Comparison of ENCODE assay signal across 14 cellular contexts in the genomic region with DNA sequence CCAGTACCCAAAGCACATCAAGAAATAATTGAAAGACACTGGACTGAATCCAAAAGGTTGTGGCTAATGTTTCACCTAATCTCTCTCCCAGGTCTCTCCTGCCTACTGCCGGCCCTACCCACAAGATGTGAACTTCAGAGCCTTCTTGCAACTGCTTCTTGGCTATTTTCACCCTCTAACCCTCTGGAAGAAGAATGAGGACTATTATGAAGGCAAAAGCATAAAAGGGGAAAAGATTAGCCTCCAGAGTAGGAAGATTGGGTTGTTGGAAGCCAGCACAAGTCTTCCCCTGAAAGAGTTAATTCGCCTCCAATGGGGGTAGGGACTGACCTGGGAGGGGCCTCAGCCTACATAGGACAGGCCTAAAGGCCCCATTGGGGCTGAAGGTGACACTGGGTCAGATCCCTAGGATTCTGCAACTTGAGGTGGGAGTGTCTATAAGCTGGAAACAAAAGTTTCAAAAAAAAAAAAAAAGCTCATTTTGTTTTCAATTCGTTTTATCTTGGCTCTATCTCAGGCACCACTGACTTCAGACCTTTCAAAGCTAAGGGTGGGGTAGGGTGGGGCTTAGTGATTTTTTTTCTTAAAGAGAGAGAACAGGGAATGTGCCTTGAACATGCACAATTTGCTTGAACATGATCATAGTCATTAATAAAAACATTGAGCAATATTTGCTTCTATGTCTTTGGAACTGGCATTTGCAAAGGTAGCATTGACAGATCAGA.
DNase-seq lines count a peak whose midpoint lies in the region; ATAC-seq and TF ChIP-seq lines count a peak whose summit lies in the region.
"Had no signal": no experiment of that assay in that cellular context is flagged by ENCODE, and none has a peak within 500 bp of the region (broad histone marks: within the 10 kb centered on the region; RNA-seq: fewer than 3 reads in every experiment).

No MANE protein-coding gene starts in this region.

- POLR2A ChIA-PET in Caco-2 (lab: Charles Lee): no interaction called here

- peaks cover 11% of the 10 kb centered on the region for H3K9me3 Mint-ChIP-seq in Caco-2 (ENCODE audit: unreplicated experiment)
- H3K9me3 Mint-ChIP-seq in nephron progenitor cell: peaks cover 26% of the 10 kb centered on the region
- H3K9me3 Mint-ChIP-seq in immature natural killer cell: peaks cover 0 to 5% (median 0%) of the 10 kb centered on the region in 6 donors

- no peaks in the 10 kb centered on the region; the same call in 1 of the 2 replicates for H3K9me3 ChIP-seq in Caco-2
- H3K9me3 ChIP-seq in T-helper 17 cell (ENCODE audit: control insufficient read depth, low read length, poor library complexity, severe bottlenecking): no peaks in the 10 kb centered on the region
- H3K9me3 ChIP-seq in gastroesophageal sphincter: no peaks in the 10 kb centered on the region

- peaks cover 17% of the 10 kb centered on the region for H3K4me1 ChIP-seq in Caco-2
- H3K4me1 ChIP-seq in gastroesophageal sphincter: peaks cover 0 to 59% (median 18%) of the 10 kb centered on the region in 3 donors

- H3K27me3 ChIP-seq in Caco-2 (replicated peaks; ENCODE audit: control insufficient read depth, insufficient read depth, low read length): no peaks in the 10 kb centered on the region
- no peaks in the 10 kb centered on the region for H3K27me3 ChIP-seq in gastroesophageal sphincter

- intact Hi-C loops in Caco-2 (cut with micrococcal nuclease; ENCODE audit: unreplicated experiment): loop anchor here (1.0 kb wide), 1 partner anchor 236 kb away; no protein-coding TSS in a partner anchor

- H3K27ac Mint-ChIP-seq in Caco-2 (ENCODE audit: unreplicated experiment) (peak overlapping the region; percentile 32), T-helper 17 cell (peak overlapping the region; percentile 69), nephron progenitor cell (peak overlapping the region; percentile 90), immature natural killer cell (no peak overlapping the region)

- H3K4me3 ChIP-seq in Caco-2 (ENCODE audit: low read depth, low read length) (no peak overlapping the region), gastroesophageal sphincter (no peak overlapping the region)

- CTCF ChIA-PET in Caco-2 (lab: Charles Lee): interaction anchor here (0.5 to 1.3 kb wide), 5 partner anchors 65 to 1000 kb away, joined by 3 to 8 read pairs (median 4); no protein-coding TSS in a partner anchor

- H3K36me3 ChIP-seq in Caco-2 (ENCODE audit: control insufficient read depth, insufficient read depth, low read length) (no peaks in the 10 kb centered on the region), gastroesophageal sphincter (no peaks in the 10 kb centered on the region)

- peak overlapping the region; percentile 23 for H3K4me3 Mint-ChIP-seq in Caco-2 (ENCODE audit: unreplicated experiment)
- H3K4me3 Mint-ChIP-seq in T-helper 17 cell: no peak overlapping the region
- peak overlapping the region; percentile 65 for H3K4me3 Mint-ChIP-seq in nephron progenitor cell
- H3K4me3 Mint-ChIP-seq in immature natural killer cell: no peak overlapping the region
- H3K4me3 Mint-ChIP-seq: natural killer cell treated with Interleukin-12 subunit alpha and Interleukin-12 subunit beta and Interleukin-15 and Interleukin-18, amount 100 ng/mL, for 72 hours had no signal

- no peaks in the 10 kb centered on the region for H3K36me3 Mint-ChIP-seq in Caco-2 (ENCODE audit: insufficient read depth, unreplicated experiment)
- H3K36me3 Mint-ChIP-seq in T-helper 17 cell (ENCODE audit: low read depth): no peaks in the 10 kb centered on the region
- H3K36me3 Mint-ChIP-seq in nephron progenitor cell (ENCODE audit: low read depth): peaks cover 10% of the 10 kb centered on the region
- H3K36me3 Mint-ChIP-seq in immature natural killer cell: peaks cover 4% of the 10 kb centered on the region in 3 donors

- H3K27ac ChIP-seq in gastroesophageal sphincter: peak overlapping the region; percentile 27 to 60 (median 38)

- BruUV-seq in Caco-2 (replicated peaks; lab: Mats Ljungman, UMichigan): no TSS peak

- 0 to 32% methylated on average over 2 to 3 of the region's 3 CpGs for WGBS in gastroesophageal sphincter (ENCODE audit: low coverage in 1 of 2), 2 donors

- ATAC-seq in T-helper 17 cell: no peak
- peak; percentile 75 for ATAC-seq in gastroesophageal sphincter
- ATAC-seq: natural killer cell treated with Interleukin-12 subunit alpha and Interleukin-12 subunit beta and Interleukin-15 and Interleukin-18, amount 100 ng/mL, for 72 hours had no signal

- TF ChIP-seq CTCF in Caco-2 (IDR thresholded peaks at IDR 0.05; ENCODE audit: insufficient read depth in 1 of 2, low read depth in 1 of 2, low read length in 1 of 2, severe bottlenecking in 1 of 2, unreplicated experiment in 1 of 2) (no peak), gastroesophageal sphincter (IDR thresholded peaks at IDR 0.05) (no peak), nephron progenitor cell (IDR thresholded peaks at IDR 0.05) (no peak)

- H3K4me1 Mint-ChIP-seq in Caco-2 (ENCODE audit: low read depth, unreplicated experiment) (peaks cover 7% of the 10 kb centered on the region), T-helper 17 cell (peaks cover 11% of the 10 kb centered on the region), nephron progenitor cell (peaks cover 71% of the 10 kb centered on the region), immature natural killer cell (no peaks in the 10 kb centered on the region)

- TF ChIP-seq POLR2A in gastroesophageal sphincter (IDR thresholded peaks at IDR 0.05): no peak

- no peak for TF ChIP-seq EP300 in gastroesophageal sphincter (IDR thresholded peaks at IDR 0.05)

- DNase-seq in Caco-2: peak; percentile 44 to 81
- no peak for DNase-seq in T-helper 17 cell
- DNase-seq in nephron progenitor cell: peak; percentile 20
- no peak for DNase-seq in NCI-H2196 treated with DMSO at 0.1 percent for 48 hours (lab: John Stamatoyannopoulos, UW; ENCODE audit: unreplicated experiment)
- no peak for DNase-seq in immature natural killer cell
- DNase-seq in retina: no peak
- DNase-seq in activated CD4-positive, CD25-positive, alpha-beta regulatory T cell treated with anti-CD3 and anti-CD28 coated beads, Interleukin-2, amount 50 U/mL, for 72 hours: no peak
- DNase-seq: amniotic stem cell; effector CD8-positive, alpha-beta T cell; Kasumi-1; NCI-H2029 treated with DMSO at 0.1 percent for 48 hours; T1000 had no signal

- no peaks in the 10 kb centered on the region for H3K27me3 Mint-ChIP-seq in Caco-2 (ENCODE audit: insufficient read depth, unreplicated experiment)
- no peaks in the 10 kb centered on the region for H3K27me3 Mint-ChIP-seq in T-helper 17 cell
- no peaks in the 10 kb centered on the region for H3K27me3 Mint-ChIP-seq in nephron progenitor cell (ENCODE audit: low read depth, poor library complexity)
- peaks cover 0 to 6% (median 2%) of the 10 kb centered on the region in 3 donors for H3K27me3 Mint-ChIP-seq in immature natural killer cell (ENCODE audit: low read depth in 3 of 3)
- H3K27me3 Mint-ChIP-seq: natural killer cell treated with Interleukin-12 subunit alpha and Interleukin-12 subunit beta and Interleukin-15 and Interleukin-18, amount 100 ng/mL, for 72 hours had no signal

Comparison
In these comparisons a context has a peak if more than half of its experiments do, and no peak if none do; other contexts are left out.
1. DNase-seq: peak in Caco-2 (2 of 2) and nephron progenitor cell (single experiment); none in T-helper 17 cell (0 of 3), NCI-H2196 treated with DMSO at 0.1 percent for 48 hours (single experiment), immature natural killer cell (0 of 3), retina (single experiment) and activated CD4-positive, CD25-positive, alpha-beta regulatory T cell treated with anti-CD3 and anti-CD28 coated beads, Interleukin-2, amount 50 U/mL, for 72 hours (single experiment).
2. H3K27ac Mint-ChIP-seq: peak in Caco-2 (single experiment), T-helper 17 cell (single experiment) and nephron progenitor cell (single experiment); none in immature natural killer cell (0 of 6).
3. H3K4me3 Mint-ChIP-seq: peak in Caco-2 (single experiment) and nephron progenitor cell (single experiment); none in T-helper 17 cell (single experiment) and immature natural killer cell (0 of 5).